ENCODE assay signal across 29 cellular contexts in the genomic region with DNA sequence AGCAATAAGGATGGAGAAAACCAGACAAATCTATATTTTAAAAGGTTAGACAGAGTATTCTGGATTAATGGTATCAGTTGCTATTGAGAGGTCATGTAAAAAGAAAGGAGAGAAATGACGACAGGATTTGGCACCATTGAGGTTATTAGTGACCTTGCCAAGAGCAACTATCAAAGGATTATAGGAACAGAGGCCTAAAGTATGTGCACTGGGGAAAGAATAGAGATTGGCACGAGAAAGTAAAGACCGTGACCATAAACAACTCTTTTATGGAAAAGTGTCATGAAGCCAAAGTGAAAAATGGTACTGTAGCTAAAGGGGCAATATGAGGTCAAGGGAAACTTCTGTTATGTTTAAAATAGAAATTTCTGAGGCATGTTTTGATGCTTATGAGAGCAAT.
"Had no signal": no experiment of that assay in that cellular context is flagged by ENCODE, and none has a peak within 500 bp of the region (broad histone marks: within the 10 kb centered on the region; RNA-seq: fewer than 3 reads in every experiment).

No MANE protein-coding gene starts in this region.

- H3K36me3 Mint-ChIP-seq: immature natural killer cell; naive thymus-derived CD8-positive, alpha-beta T cell; neural progenitor cell; stimulated activated naive B cell treated with anti-CD40 and anti-IgM and Interleukin-4, amounts not matched to agents 10 μg/mL and 1 μg/mL and 100 μg/mL, for 72 hours had no signal

- H3K9me3 Mint-ChIP-seq: neural progenitor cell had no signal

- H2AFZ ChIP-seq: neural progenitor cell, parathyroid adenoma had no signal

- H3K4me3 Mint-ChIP-seq: immature natural killer cell; naive thymus-derived CD8-positive, alpha-beta T cell; nephron progenitor cell; neural progenitor cell; stimulated activated naive B cell treated with anti-CD40 and anti-IgM and Interleukin-4, amounts not matched to agents 10 μg/mL and 1 μg/mL and 100 μg/mL, for 72 hours had no signal

- DNase-seq: hypothalamus; immature natural killer cell; kidney; left colon; left lung; lower lobe of right lung; mesenchymal stem cell; naive thymus-derived CD8-positive, alpha-beta T cell; nephron progenitor cell; occipital lobe; psoas muscle; right lobe of liver; stimulated activated CD4-positive, alpha-beta T cell treated with anti-CD3 and anti-CD28 coated beads, Interleukin-12 subunit alpha, Interleukin-12 subunit beta, amount 100 ng/mL, for 4 hours; stimulated activated CD4-positive, alpha-beta T cell treated with anti-CD3 and anti-CD28 coated beads, Interleukin-15, amount 100 ng/mL, for 24 hours; stimulated activated CD4-positive, alpha-beta T cell treated with anti-CD3 and anti-CD28 coated beads, Interleukin-2, amount 100 ng/mL, for 24 hours; stimulated activated CD4-positive, alpha-beta T cell treated with anti-CD3 and anti-CD28 coated beads, Interleukin-4, amount 100 ng/mL, for 1 hour; stimulated activated naive B cell treated with anti-CD40 and anti-IgM and Interleukin-4, amounts not matched to agents 10 μg/mL and 1 μg/mL and 100 μg/mL, for 72 hours; stimulated activated naive CD8-positive, alpha-beta T cell treated with anti-CD3 and anti-CD28 coated beads, Interleukin-15, Interleukin-2, amounts not matched to agents 100 U/mL and 50 U/mL, for 24 hours; stomach; testis; thyroid gland; transverse colon; upper lobe of left lung had no signal

- H3K36me3 ChIP-seq: left lung, lower lobe of right lung, neural progenitor cell, neutrophil, right atrium auricular region, right lobe of liver, stomach, thyroid gland, transverse colon, upper lobe of left lung, vagina had no signal

- H3K4me2 ChIP-seq: neural progenitor cell had no signal

- H3K79me2 ChIP-seq: parathyroid adenoma had no signal

- H3K27ac ChIP-seq: left lung, lower lobe of right lung, neural progenitor cell, neutrophil, parathyroid adenoma, psoas muscle, right atrium auricular region, right lobe of liver, skin epidermis, stomach, testis, thyroid gland, transverse colon, upper lobe of left lung, vagina had no signal

- H3K27me3 ChIP-seq: left lung, neural progenitor cell, neutrophil, right atrium auricular region, right lobe of liver, stomach, testis, thyroid gland, transverse colon, upper lobe of left lung, vagina had no signal

- H3K4me1 ChIP-seq: left lung, lower lobe of right lung, neural progenitor cell, parathyroid adenoma, psoas muscle, right atrium auricular region, right lobe of liver, stomach, testis, thyroid gland, transverse colon, upper lobe of left lung, vagina had no signal

- H3K27me3 Mint-ChIP-seq: naive thymus-derived CD8-positive, alpha-beta T cell; stimulated activated naive B cell treated with anti-CD40 and anti-IgM and Interleukin-4, amounts not matched to agents 10 μg/mL and 1 μg/mL and 100 μg/mL, for 72 hours had no signal

- H3K9me3 ChIP-seq: lower lobe of right lung, neutrophil, psoas muscle, right atrium auricular region, right lobe of liver, testis, thyroid gland, vagina had no signal

- H3K4me1 Mint-ChIP-seq: immature natural killer cell; naive thymus-derived CD8-positive, alpha-beta T cell; nephron progenitor cell; neural progenitor cell; stimulated activated naive B cell treated with anti-CD40 and anti-IgM and Interleukin-4, amounts not matched to agents 10 μg/mL and 1 μg/mL and 100 μg/mL, for 72 hours had no signal

- ATAC-seq: left colon; left lung; lower lobe of right lung; naive thymus-derived CD8-positive, alpha-beta T cell; psoas muscle; right lobe of liver; stimulated activated naive B cell treated with anti-CD40 and anti-IgM and Interleukin-4, amounts not matched to agents 10 μg/mL and 1 μg/mL and 100 μg/mL, for 72 hours; stimulated activated naive CD8-positive, alpha-beta T cell treated with anti-CD3 and anti-CD28 coated beads, Interleukin-15, Interleukin-2, amounts not matched to agents 100 U/mL and 50 U/mL, for 24 hours had no signal

- H3K27ac Mint-ChIP-seq: immature natural killer cell; naive thymus-derived CD8-positive, alpha-beta T cell; nephron progenitor cell; neural progenitor cell; stimulated activated naive B cell treated with anti-CD40 and anti-IgM and Interleukin-4, amounts not matched to agents 10 μg/mL and 1 μg/mL and 100 μg/mL, for 72 hours had no signal

- H3K4me3 ChIP-seq: left lung, lower lobe of right lung, neural progenitor cell, psoas muscle, right atrium auricular region, right lobe of liver, skin epidermis, stomach, testis, thyroid gland, transverse colon, upper lobe of left lung, vagina had no signal

- H3K9ac ChIP-seq: neural progenitor cell, parathyroid adenoma had no signal
